1 cellular context compared by ENCODE assay signal in genomic region chr17:75906143-75906884, GRCh38.
TF ChIP-seq lines count a peak whose summit lies in the region.

No MANE protein-coding gene starts in this region.

TF ChIP-seq in HepG2, 621 proteins besides CTCF, POLR2A, EP300 and RAD21 (continued from another document and continues in another):
- TF ChIP-seq ZNF318 (CRISPR knock-in tag; IDR thresholded peaks at IDR 0.05) = no peak
- TF ChIP-seq MTA1 (CRISPR knock-in tag; IDR thresholded peaks at IDR 0.05; ENCODE audit: borderline replicate concordance) = peak; percentile 33; the same call in 1 of the 2 replicates
- TF ChIP-seq SALL2 (CRISPR knock-in tag; IDR thresholded peaks at IDR 0.05) = no peak
- TF ChIP-seq ZBTB49 (CRISPR knock-in tag; IDR thresholded peaks at IDR 0.05; ENCODE audit: borderline replicate concordance) = no peak
- 0 out of 2 replicates have a peak, but pooled peaks have one; percentile 29 for TF ChIP-seq ZNF691 (CRISPR knock-in tag; IDR thresholded peaks at IDR 0.05; ENCODE audit: borderline replicate concordance, low read depth)
- no peak for TF ChIP-seq ZKSCAN5 (CRISPR knock-in tag; IDR thresholded peaks at IDR 0.05)
- TF ChIP-seq SOX6 (IDR thresholded peaks at IDR 0.05) = no peak
- TF ChIP-seq SOX6 (CRISPR knock-in tag; IDR thresholded peaks at IDR 0.05) = no peak
- no peak for TF ChIP-seq ZUFSP (CRISPR knock-in tag; IDR thresholded peaks at IDR 0.05; ENCODE audit: borderline replicate concordance)
- TF ChIP-seq ETV5 (CRISPR knock-in tag; IDR thresholded peaks at IDR 0.05; ENCODE audit: borderline replicate concordance) = no peak
- no peak for TF ChIP-seq MIXL1 (CRISPR knock-in tag; IDR thresholded peaks at IDR 0.05)
- TF ChIP-seq GLMP (CRISPR knock-in tag; IDR thresholded peaks at IDR 0.05; ENCODE audit: borderline replicate concordance) = no peak
- no peak for TF ChIP-seq PRDM4 (CRISPR knock-in tag; IDR thresholded peaks at IDR 0.05; ENCODE audit: borderline replicate concordance)
- no peak for TF ChIP-seq GFI1 (CRISPR knock-in tag; IDR thresholded peaks at IDR 0.05; ENCODE audit: borderline replicate concordance)
- TF ChIP-seq ZNF33B (CRISPR knock-in tag; IDR thresholded peaks at IDR 0.05) = peak; percentile 51; the same call in 1 of the 2 replicates
- no peak for TF ChIP-seq TOE1 (CRISPR knock-in tag; IDR thresholded peaks at IDR 0.05)
- TF ChIP-seq ZMAT3 (CRISPR knock-in tag; conservative IDR thresholded peaks at IDR 0.05) = no peak
- TF ChIP-seq ZMAT5 (CRISPR knock-in tag; IDR thresholded peaks at IDR 0.05; ENCODE audit: borderline replicate concordance, low read depth) = no peak
- no peak for TF ChIP-seq CSRNP1 (CRISPR knock-in tag; IDR thresholded peaks at IDR 0.05)
- no peak for TF ChIP-seq GATAD2A (CRISPR knock-in tag; IDR thresholded peaks at IDR 0.05)
- no peak for TF ChIP-seq JUN (CRISPR knock-in tag; IDR thresholded peaks at IDR 0.05)
- no peak for TF ChIP-seq ARID4A (CRISPR knock-in tag; IDR thresholded peaks at IDR 0.05; ENCODE audit: borderline replicate concordance)
- no peak for TF ChIP-seq FOXM1 (CRISPR knock-in tag; IDR thresholded peaks at IDR 0.05)
- no peak for TF ChIP-seq ATM (IDR thresholded peaks at IDR 0.05; ENCODE audit: borderline replicate concordance)
